In the genomic region with DNA sequence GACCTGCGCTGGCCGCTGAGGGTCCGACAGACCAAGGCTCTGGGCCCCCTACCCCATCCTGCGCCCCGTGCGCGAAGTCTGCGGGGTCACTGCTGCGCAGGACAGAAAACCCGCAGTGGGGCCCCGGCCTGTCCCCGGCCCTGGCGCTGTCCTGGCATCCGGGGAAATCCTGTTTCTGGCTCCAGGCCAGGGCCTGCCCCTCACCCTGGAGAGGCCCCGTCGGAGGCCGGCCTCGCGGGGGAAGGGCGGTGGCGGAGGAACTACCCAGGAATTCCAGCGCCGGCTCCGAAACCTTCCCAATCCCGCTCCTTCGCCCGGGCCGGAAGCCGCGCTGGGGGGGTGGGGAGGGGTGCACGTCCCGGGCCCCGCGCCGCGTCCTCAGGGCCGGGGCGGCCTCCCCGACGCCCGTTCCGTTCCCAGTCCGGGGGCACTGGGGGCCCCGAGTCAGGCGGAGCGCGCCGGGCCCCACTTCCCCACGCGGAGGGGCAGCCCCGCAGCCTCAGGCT, we compare ENCODE assay signal across 1 cellular context.
TF ChIP-seq lines count a peak whose summit lies in the region.

No MANE protein-coding gene starts in this region.

TF ChIP-seq in HepG2, 621 proteins besides CTCF, POLR2A, EP300 and RAD21 (continued from another document and continues in another):
- TF ChIP-seq, protein P1, sequence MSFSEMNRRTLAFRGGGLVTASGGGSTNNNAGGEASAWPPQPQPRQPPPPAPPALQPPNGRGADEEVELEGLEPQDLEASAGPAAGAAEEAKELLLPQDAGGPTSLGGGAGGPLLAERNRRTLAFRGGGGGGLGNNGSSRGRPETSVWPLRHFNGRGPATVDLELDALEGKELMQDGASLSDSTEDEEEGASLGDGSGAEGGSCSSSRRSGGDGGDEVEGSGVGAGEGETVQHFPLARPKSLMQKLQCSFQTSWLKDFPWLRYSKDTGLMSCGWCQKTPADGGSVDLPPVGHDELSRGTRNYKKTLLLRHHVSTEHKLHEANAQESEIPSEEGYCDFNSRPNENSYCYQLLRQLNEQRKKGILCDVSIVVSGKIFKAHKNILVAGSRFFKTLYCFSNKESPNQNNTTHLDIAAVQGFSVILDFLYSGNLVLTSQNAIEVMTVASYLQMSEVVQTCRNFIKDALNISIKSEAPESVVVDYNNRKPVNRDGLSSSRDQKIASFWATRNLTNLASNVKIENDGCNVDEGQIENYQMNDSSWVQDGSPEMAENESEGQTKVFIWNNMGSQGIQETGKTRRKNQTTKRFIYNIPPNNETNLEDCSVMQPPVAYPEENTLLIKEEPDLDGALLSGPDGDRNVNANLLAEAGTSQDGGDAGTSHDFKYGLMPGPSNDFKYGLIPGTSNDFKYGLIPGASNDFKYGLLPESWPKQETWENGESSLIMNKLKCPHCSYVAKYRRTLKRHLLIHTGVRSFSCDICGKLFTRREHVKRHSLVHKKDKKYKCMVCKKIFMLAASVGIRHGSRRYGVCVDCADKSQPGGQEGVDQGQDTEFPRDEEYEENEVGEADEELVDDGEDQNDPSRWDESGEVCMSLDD (CRISPR knock-in tag; IDR thresholded peaks at IDR 0.05; ENCODE audit: borderline replicate concordance) = 0 out of 2 replicates have a peak, but pooled peaks have one; percentile 47
- no peak for TF ChIP-seq XBP1 (CRISPR knock-in tag; IDR thresholded peaks at IDR 0.05)
- no peak for TF ChIP-seq ZNF251 (CRISPR knock-in tag; IDR thresholded peaks at IDR 0.05)
- TF ChIP-seq KLF11 (CRISPR knock-in tag; IDR thresholded peaks at IDR 0.05) = no peak
- no peak for TF ChIP-seq MIER2 (CRISPR knock-in tag; IDR thresholded peaks at IDR 0.05)
- TF ChIP-seq HCFC1 (IDR thresholded peaks at IDR 0.05; ENCODE audit: low read depth, low read length) = no peak
- no peak for TF ChIP-seq DMAP1 (CRISPR knock-in tag; IDR thresholded peaks at IDR 0.05)
- TF ChIP-seq, protein P2, sequence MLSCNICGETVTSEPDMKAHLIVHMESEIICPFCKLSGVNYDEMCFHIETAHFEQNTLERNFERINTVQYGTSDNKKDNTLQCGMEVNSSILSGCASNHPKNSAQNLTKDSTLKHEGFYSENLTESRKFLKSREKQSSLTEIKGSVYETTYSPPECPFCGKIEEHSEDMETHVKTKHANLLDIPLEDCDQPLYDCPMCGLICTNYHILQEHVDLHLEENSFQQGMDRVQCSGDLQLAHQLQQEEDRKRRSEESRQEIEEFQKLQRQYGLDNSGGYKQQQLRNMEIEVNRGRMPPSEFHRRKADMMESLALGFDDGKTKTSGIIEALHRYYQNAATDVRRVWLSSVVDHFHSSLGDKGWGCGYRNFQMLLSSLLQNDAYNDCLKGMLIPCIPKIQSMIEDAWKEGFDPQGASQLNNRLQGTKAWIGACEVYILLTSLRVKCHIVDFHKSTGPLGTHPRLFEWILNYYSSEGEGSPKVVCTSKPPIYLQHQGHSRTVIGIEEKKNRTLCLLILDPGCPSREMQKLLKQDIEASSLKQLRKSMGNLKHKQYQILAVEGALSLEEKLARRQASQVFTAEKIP (CRISPR knock-in tag; IDR thresholded peaks at IDR 0.05; ENCODE audit: borderline replicate concordance) = no peak
- no peak for TF ChIP-seq RBAK (CRISPR knock-in tag; IDR thresholded peaks at IDR 0.05)
- no peak for TF ChIP-seq SPEN (CRISPR knock-in tag; IDR thresholded peaks at IDR 0.05; ENCODE audit: low read depth)
- no peak for TF ChIP-seq ZNF12 (CRISPR knock-in tag; IDR thresholded peaks at IDR 0.05)
- no peak for TF ChIP-seq ZBTB38 (CRISPR knock-in tag; IDR thresholded peaks at IDR 0.05)
- no peak for TF ChIP-seq ZFP36 (IDR thresholded peaks at IDR 0.05; ENCODE audit: borderline replicate concordance, low read depth, low read length, partially characterized antibody)
- TF ChIP-seq, protein P3, sequence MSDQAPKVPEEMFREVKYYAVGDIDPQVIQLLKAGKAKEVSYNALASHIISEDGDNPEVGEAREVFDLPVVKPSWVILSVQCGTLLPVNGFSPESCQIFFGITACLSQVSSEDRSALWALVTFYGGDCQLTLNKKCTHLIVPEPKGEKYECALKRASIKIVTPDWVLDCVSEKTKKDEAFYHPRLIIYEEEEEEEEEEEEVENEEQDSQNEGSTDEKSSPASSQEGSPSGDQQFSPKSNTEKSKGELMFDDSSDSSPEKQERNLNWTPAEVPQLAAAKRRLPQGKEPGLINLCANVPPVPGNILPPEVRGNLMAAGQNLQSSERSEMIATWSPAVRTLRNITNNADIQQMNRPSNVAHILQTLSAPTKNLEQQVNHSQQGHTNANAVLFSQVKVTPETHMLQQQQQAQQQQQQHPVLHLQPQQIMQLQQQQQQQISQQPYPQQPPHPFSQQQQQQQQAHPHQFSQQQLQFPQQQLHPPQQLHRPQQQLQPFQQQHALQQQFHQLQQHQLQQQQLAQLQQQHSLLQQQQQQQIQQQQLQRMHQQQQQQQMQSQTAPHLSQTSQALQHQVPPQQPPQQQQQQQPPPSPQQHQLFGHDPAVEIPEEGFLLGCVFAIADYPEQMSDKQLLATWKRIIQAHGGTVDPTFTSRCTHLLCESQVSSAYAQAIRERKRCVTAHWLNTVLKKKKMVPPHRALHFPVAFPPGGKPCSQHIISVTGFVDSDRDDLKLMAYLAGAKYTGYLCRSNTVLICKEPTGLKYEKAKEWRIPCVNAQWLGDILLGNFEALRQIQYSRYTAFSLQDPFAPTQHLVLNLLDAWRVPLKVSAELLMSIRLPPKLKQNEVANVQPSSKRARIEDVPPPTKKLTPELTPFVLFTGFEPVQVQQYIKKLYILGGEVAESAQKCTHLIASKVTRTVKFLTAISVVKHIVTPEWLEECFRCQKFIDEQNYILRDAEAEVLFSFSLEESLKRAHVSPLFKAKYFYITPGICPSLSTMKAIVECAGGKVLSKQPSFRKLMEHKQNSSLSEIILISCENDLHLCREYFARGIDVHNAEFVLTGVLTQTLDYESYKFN (CRISPR knock-in tag; conservative IDR thresholded peaks at IDR 0.05) = peak; percentile 40; the same call in 1 of the 2 replicates
- no peak for TF ChIP-seq ZNF678 (CRISPR knock-in tag; IDR thresholded peaks at IDR 0.05)
- peak; percentile 94 for TF ChIP-seq HIVEP1 (CRISPR knock-in tag; IDR thresholded peaks at IDR 0.05)
- TF ChIP-seq, protein P4, sequence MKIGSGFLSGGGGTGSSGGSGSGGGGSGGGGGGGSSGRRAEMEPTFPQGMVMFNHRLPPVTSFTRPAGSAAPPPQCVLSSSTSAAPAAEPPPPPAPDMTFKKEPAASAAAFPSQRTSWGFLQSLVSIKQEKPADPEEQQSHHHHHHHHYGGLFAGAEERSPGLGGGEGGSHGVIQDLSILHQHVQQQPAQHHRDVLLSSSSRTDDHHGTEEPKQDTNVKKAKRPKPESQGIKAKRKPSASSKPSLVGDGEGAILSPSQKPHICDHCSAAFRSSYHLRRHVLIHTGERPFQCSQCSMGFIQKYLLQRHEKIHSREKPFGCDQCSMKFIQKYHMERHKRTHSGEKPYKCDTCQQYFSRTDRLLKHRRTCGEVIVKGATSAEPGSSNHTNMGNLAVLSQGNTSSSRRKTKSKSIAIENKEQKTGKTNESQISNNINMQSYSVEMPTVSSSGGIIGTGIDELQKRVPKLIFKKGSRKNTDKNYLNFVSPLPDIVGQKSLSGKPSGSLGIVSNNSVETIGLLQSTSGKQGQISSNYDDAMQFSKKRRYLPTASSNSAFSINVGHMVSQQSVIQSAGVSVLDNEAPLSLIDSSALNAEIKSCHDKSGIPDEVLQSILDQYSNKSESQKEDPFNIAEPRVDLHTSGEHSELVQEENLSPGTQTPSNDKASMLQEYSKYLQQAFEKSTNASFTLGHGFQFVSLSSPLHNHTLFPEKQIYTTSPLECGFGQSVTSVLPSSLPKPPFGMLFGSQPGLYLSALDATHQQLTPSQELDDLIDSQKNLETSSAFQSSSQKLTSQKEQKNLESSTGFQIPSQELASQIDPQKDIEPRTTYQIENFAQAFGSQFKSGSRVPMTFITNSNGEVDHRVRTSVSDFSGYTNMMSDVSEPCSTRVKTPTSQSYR (CRISPR knock-in tag; IDR thresholded peaks at IDR 0.05; ENCODE audit: borderline replicate concordance) = peak; percentile 85
- TF ChIP-seq, protein P5, sequence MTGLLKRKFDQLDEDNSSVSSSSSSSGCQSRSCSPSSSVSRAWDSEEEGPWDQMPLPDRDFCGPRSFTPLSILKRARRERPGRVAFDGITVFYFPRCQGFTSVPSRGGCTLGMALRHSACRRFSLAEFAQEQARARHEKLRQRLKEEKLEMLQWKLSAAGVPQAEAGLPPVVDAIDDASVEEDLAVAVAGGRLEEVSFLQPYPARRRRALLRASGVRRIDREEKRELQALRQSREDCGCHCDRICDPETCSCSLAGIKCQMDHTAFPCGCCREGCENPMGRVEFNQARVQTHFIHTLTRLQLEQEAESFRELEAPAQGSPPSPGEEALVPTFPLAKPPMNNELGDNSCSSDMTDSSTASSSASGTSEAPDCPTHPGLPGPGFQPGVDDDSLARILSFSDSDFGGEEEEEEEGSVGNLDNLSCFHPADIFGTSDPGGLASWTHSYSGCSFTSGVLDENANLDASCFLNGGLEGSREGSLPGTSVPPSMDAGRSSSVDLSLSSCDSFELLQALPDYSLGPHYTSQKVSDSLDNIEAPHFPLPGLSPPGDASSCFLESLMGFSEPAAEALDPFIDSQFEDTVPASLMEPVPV (CRISPR knock-in tag; IDR thresholded peaks at IDR 0.05) = no peak
- TF ChIP-seq, protein P6, sequence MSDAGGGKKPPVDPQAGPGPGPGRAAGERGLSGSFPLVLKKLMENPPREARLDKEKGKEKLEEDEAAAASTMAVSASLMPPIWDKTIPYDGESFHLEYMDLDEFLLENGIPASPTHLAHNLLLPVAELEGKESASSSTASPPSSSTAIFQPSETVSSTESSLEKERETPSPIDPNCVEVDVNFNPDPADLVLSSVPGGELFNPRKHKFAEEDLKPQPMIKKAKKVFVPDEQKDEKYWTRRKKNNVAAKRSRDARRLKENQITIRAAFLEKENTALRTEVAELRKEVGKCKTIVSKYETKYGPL (CRISPR knock-in tag; IDR thresholded peaks at IDR 0.05) = no peak
- TF ChIP-seq MEIS1 (CRISPR knock-in tag; IDR thresholded peaks at IDR 0.05; ENCODE audit: borderline replicate concordance) = no peak
- no peak for TF ChIP-seq SKI (IDR thresholded peaks at IDR 0.05; ENCODE audit: partially characterized antibody)
- no peak for TF ChIP-seq ZNF124 (CRISPR knock-in tag; IDR thresholded peaks at IDR 0.05)
- TF ChIP-seq, protein P7, sequence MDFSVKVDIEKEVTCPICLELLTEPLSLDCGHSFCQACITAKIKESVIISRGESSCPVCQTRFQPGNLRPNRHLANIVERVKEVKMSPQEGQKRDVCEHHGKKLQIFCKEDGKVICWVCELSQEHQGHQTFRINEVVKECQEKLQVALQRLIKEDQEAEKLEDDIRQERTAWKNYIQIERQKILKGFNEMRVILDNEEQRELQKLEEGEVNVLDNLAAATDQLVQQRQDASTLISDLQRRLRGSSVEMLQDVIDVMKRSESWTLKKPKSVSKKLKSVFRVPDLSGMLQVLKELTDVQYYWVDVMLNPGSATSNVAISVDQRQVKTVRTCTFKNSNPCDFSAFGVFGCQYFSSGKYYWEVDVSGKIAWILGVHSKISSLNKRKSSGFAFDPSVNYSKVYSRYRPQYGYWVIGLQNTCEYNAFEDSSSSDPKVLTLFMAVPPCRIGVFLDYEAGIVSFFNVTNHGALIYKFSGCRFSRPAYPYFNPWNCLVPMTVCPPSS (IDR thresholded peaks at IDR 0.05) = no peak
- TF ChIP-seq SMARCE1 (IDR thresholded peaks at IDR 0.05; ENCODE audit: borderline replicate concordance) = no peak
- TF ChIP-seq KLF12 (CRISPR knock-in tag; IDR thresholded peaks at IDR 0.05; ENCODE audit: borderline replicate concordance) = no peak
- TF ChIP-seq, protein P8, sequence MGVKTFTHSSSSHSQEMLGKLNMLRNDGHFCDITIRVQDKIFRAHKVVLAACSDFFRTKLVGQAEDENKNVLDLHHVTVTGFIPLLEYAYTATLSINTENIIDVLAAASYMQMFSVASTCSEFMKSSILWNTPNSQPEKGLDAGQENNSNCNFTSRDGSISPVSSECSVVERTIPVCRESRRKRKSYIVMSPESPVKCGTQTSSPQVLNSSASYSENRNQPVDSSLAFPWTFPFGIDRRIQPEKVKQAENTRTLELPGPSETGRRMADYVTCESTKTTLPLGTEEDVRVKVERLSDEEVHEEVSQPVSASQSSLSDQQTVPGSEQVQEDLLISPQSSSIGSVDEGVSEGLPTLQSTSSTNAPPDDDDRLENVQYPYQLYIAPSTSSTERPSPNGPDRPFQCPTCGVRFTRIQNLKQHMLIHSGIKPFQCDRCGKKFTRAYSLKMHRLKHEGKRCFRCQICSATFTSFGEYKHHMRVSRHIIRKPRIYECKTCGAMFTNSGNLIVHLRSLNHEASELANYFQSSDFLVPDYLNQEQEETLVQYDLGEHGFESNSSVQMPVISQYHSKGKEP (CRISPR knock-in tag; IDR thresholded peaks at IDR 0.05) = no peak
- TF ChIP-seq, protein P9, sequence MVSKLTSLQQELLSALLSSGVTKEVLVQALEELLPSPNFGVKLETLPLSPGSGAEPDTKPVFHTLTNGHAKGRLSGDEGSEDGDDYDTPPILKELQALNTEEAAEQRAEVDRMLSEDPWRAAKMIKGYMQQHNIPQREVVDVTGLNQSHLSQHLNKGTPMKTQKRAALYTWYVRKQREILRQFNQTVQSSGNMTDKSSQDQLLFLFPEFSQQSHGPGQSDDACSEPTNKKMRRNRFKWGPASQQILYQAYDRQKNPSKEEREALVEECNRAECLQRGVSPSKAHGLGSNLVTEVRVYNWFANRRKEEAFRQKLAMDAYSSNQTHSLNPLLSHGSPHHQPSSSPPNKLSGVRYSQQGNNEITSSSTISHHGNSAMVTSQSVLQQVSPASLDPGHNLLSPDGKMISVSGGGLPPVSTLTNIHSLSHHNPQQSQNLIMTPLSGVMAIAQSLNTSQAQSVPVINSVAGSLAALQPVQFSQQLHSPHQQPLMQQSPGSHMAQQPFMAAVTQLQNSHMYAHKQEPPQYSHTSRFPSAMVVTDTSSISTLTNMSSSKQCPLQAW (CRISPR knock-in tag; IDR thresholded peaks at IDR 0.05) = 0 out of 2 replicates have a peak, but pooled peaks have one; percentile 32
- TF ChIP-seq ZNF790 (CRISPR knock-in tag; IDR thresholded peaks at IDR 0.05; ENCODE audit: borderline replicate concordance) = no peak
- TF ChIP-seq NPAS2 (CRISPR knock-in tag; IDR thresholded peaks at IDR 0.05; ENCODE audit: borderline replicate concordance) = no peak
- TF ChIP-seq, protein P10, sequence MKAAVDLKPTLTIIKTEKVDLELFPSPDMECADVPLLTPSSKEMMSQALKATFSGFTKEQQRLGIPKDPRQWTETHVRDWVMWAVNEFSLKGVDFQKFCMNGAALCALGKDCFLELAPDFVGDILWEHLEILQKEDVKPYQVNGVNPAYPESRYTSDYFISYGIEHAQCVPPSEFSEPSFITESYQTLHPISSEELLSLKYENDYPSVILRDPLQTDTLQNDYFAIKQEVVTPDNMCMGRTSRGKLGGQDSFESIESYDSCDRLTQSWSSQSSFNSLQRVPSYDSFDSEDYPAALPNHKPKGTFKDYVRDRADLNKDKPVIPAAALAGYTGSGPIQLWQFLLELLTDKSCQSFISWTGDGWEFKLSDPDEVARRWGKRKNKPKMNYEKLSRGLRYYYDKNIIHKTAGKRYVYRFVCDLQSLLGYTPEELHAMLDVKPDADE (CRISPR knock-in tag; IDR thresholded peaks at IDR 0.05) = no peak
- TF ChIP-seq KDM1A (CRISPR knock-in tag; IDR thresholded peaks at IDR 0.05) = no peak
